Comparison of ENCODE assay signal across 9 cellular contexts in the genomic region with DNA sequence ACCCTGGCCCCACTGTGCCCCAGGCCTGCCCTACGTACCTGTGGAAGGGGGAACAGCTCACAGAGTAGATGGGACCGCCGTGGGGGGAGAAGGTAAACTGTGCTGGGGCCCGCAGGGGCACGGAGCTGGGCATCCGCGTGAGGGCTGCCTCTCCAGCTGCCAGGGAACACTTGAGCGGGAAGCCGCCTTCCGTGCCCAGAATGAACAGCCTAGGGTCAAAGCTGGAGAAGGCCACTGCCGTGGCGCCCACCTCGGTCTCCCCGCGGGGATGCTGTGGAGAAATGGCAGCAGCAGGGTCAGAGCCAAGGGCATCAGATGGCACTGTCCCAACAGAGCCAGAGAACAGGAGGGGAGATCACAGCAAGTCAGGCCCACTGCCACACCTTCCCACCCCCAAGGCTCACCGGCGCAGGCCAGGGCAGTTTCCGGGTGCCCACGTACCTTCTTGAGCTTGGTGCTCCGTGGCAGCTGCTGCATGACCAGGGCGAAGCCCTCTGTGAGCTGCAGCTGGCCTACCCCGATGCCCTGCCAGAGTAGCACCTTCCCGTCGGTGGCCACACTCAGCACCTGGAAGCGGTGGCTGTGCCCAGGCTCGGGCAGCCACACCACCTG. TPM values are rescaled to one million over a fixed set of nuclear protein-coding genes. Genes with fewer than 3 reads are reported as not detected.
DNase-seq lines count a peak whose midpoint lies in the region; ATAC-seq and TF ChIP-seq lines count a peak whose summit lies in the region.
"Had no signal": no experiment of that assay in that cellular context is flagged by ENCODE, and none has a peak within 500 bp of the region (broad histone marks: within the 10 kb centered on the region; RNA-seq: fewer than 3 reads in every experiment).

No MANE protein-coding gene starts in this region.

- H3K9me3 ChIP-seq in Peyer's patch: no peaks in the 10 kb centered on the region
- H3K9me3 ChIP-seq in muscle layer of duodenum (ENCODE audit: control insufficient read depth in 1 of 2, low read length in 2 of 2): no peaks in the 10 kb centered on the region

- TF ChIP-seq CTCF in Peyer's patch (IDR thresholded peaks at IDR 0.05) (no peak), type B pancreatic cell (conservative IDR thresholded peaks at IDR 0.05) (no peak)

- no peak overlapping the region for H3K4me3 Mint-ChIP-seq in type B pancreatic cell

- peak overlapping the region; percentile 80 for H3K27ac Mint-ChIP-seq in type B pancreatic cell

- no peaks in the 10 kb centered on the region for H3K27me3 Mint-ChIP-seq in type B pancreatic cell

- no peak for TF ChIP-seq POLR2A in Peyer's patch (IDR thresholded peaks at IDR 0.05)

- H3K9me3 Mint-ChIP-seq in type B pancreatic cell: no peaks in the 10 kb centered on the region

- H3K4me3 ChIP-seq in Peyer's patch: peak overlapping the region in 2 of 4 donors; percentile 40 to 52
- H3K4me3 ChIP-seq in muscle layer of duodenum (ENCODE audit: low read depth in 1 of 2, low read length in 2 of 2): peak overlapping the region in 1 of 2 donors; percentile 28

- no peaks in the 10 kb centered on the region for H3K4me1 Mint-ChIP-seq in type B pancreatic cell (ENCODE audit: unreplicated experiment)

- H3K27me3 ChIP-seq in Peyer's patch (no peaks in the 10 kb centered on the region), muscle layer of duodenum (ENCODE audit: low read depth, low read length) (no peaks in the 10 kb centered on the region)

- H3K27ac ChIP-seq in Peyer's patch (peak overlapping the region; percentile 42 to 98 (median 90)), epithelial cell of prostate (peak overlapping the region; percentile 86), muscle layer of duodenum (ENCODE audit: low read length) (peak overlapping the region; percentile 75)

- ATAC-seq in GM21526 (IDR thresholded peaks at IDR 0.05; ENCODE audit: low FRiP score, unreplicated experiment): no peak

- H3K36me3 Mint-ChIP-seq in type B pancreatic cell: no peaks in the 10 kb centered on the region

- H3K4me1 ChIP-seq in Peyer's patch: peaks cover 0 to 38% (median 0%) of the 10 kb centered on the region in 4 donors
- H3K4me1 ChIP-seq in muscle layer of duodenum (ENCODE audit: control insufficient read depth in 1 of 2, insufficient read depth in 2 of 2, low read length in 2 of 2): peaks cover 5 to 21% of the 10 kb centered on the region in 2 donors

- H3K36me3 ChIP-seq in Peyer's patch: peaks cover 0 to 52% (median 0%) of the 10 kb centered on the region in 3 donors
- H3K36me3 ChIP-seq in muscle layer of duodenum (ENCODE audit: control insufficient read depth in 1 of 2, insufficient read depth in 2 of 2, low read length in 2 of 2): peaks cover 35 to 51% of the 10 kb centered on the region in 2 donors

- no peak for DNase-seq in Peyer's patch
- DNase-seq in epithelial cell of prostate (ENCODE audit: low read depth, low spot score): no peak
- no peak for DNase-seq in type B pancreatic cell (ENCODE audit: extremely low spot score, unreplicated experiment)
- DNase-seq in HCEC 1CT: no peak
- no peak for DNase-seq in NCI-H1694 treated with DMSO at 0.1 percent for 48 hours (lab: John Stamatoyannopoulos, UW)
- DNase-seq: cerebellar nuclear complex, T-helper 9 cell had no signal

RNA-seq across cellular contexts. Expression of gene DYNC2I2, which starts 21.9 kb away (rescaled TPM):
- total RNA-seq in Peyer's patch: 100 to 1,000 TPM in 1 of 4 donors, 10 to 100 TPM in 3; 71.9 to 103 (median 95.8) TPM
- total RNA-seq in type B pancreatic cell (ENCODE audit: low replicate concordance): 65.0 and 70.6 TPM in 2 replicates

RNA-seq across cellular contexts. Expression of gene SET, which starts 54.3 kb away (rescaled TPM):
- total RNA-seq in Peyer's patch (100 to 1,000 TPM in 1 of 4 donors, 10 to 100 TPM in 3; 72.3 to 148 (median 83.9) TPM), type B pancreatic cell (ENCODE audit: low replicate concordance) (450 and 545 TPM in 2 replicates)
